In the genomic region with DNA sequence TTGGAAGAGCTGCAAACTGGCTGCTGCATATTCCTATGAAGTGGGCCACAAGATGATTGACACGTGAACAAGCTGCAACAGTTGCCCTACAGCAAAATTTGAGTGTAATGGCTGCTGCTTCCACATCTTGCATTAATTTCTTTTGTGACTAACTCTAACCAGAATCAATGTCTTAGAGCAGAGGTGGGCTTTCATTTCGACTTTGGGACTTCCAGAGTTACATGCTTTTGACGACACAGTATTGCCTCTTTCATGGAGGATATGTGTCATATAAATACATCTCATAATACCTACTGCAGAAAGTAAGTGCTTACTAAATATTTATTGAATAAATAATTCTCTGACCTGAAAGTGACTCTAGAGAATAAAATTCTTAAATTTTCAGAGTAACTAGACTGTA, we compare ENCODE assay signal across 23 cellular contexts.
"Had no signal": no experiment of that assay in that cellular context is flagged by ENCODE, and none has a peak within 500 bp of the region (broad histone marks: within the 10 kb centered on the region; RNA-seq: fewer than 3 reads in every experiment).

No MANE protein-coding gene starts in this region.

- ATAC-seq: gastrocnemius medialis, heart left ventricle had no signal

- H3K4me3 Mint-ChIP-seq: activated naive CD4-positive, alpha-beta T cell treated with anti-CD3 and anti-CD28 coated beads, Interleukin-2, amount 50 U/mL, for 24 hours; activated naive CD8-positive, alpha-beta T cell treated with anti-CD3 and anti-CD28 coated beads, Interleukin-2, amount 10 ng/mL, durations not matched to agents 7 days and 5 days; central memory CD8-positive, alpha-beta T cell; dendritic cell treated with granulocyte-macrophage colony-stimulating factor and Interleukin-4, amounts not matched to agents 40 ng/mL and 50 ng/mL, for 4 days had no signal

- H3K27ac Mint-ChIP-seq: activated naive CD4-positive, alpha-beta T cell treated with anti-CD3 and anti-CD28 coated beads, Interleukin-2, amount 50 U/mL, for 24 hours; activated naive CD8-positive, alpha-beta T cell treated with anti-CD3 and anti-CD28 coated beads, Interleukin-2, amount 10 ng/mL, durations not matched to agents 7 days and 5 days; dendritic cell treated with granulocyte-macrophage colony-stimulating factor and Interleukin-4, amounts not matched to agents 40 ng/mL and 50 ng/mL, for 4 days had no signal

- H3K4me1 Mint-ChIP-seq: activated naive CD8-positive, alpha-beta T cell treated with anti-CD3 and anti-CD28 coated beads, Interleukin-2, amount 10 ng/mL, durations not matched to agents 7 days and 5 days; central memory CD8-positive, alpha-beta T cell had no signal

- H3K27me3 Mint-ChIP-seq: activated naive CD4-positive, alpha-beta T cell treated with anti-CD3 and anti-CD28 coated beads, Interleukin-2, amount 50 U/mL, for 24 hours; activated naive CD8-positive, alpha-beta T cell treated with anti-CD3 and anti-CD28 coated beads, Interleukin-2, amount 10 ng/mL, durations not matched to agents 7 days and 5 days; dendritic cell treated with granulocyte-macrophage colony-stimulating factor and Interleukin-4, amounts not matched to agents 40 ng/mL and 50 ng/mL, for 4 days had no signal

- H3K9me3 Mint-ChIP-seq: activated naive CD4-positive, alpha-beta T cell treated with anti-CD3 and anti-CD28 coated beads, Interleukin-2, amount 50 U/mL, for 24 hours; central memory CD8-positive, alpha-beta T cell; dendritic cell treated with granulocyte-macrophage colony-stimulating factor and Interleukin-4, amounts not matched to agents 40 ng/mL and 50 ng/mL, for 4 days had no signal

- DNase-seq: activated CD4-positive, alpha-beta T cell treated with anti-CD3 and anti-CD28 coated beads for 48 hours; activated CD4-positive, alpha-beta T cell treated with anti-CD3 and anti-CD28 coated beads, Interleukin-2, amount 50 U/mL, for 1 hour; activated CD4-positive, alpha-beta T cell treated with anti-CD3 and anti-CD28 coated beads, Interleukin-2, amount 50 U/mL, for 48 hours; activated CD4-positive, CD25-positive, alpha-beta regulatory T cell; activated CD4-positive, CD25-positive, alpha-beta regulatory T cell treated with anti-CD3 and anti-CD28 coated beads, Interleukin-2, amount 50 U/mL, for 72 hours; activated CD8-positive, alpha-beta memory T cell treated with anti-CD3 and anti-CD28 coated beads, Interleukin-2, amount 50 U/mL, for 48 hours; activated gamma-delta T cell; activated naive CD4-positive, alpha-beta T cell; activated naive CD8-positive, alpha-beta T cell treated with anti-CD3 and anti-CD28 coated beads, Interleukin-2, amount 10 ng/mL, durations not matched to agents 7 days and 5 days; amniotic stem cell; anterior cingulate cortex; brain microvascular endothelial cell; dorsolateral prefrontal cortex; effector memory CD4-positive, alpha-beta T cell; erythroblast; foreskin keratinocyte; gastrocnemius medialis; glutamatergic neuron; heart left ventricle; T-helper 2 cell had no signal

- H3K36me3 Mint-ChIP-seq: activated naive CD4-positive, alpha-beta T cell treated with anti-CD3 and anti-CD28 coated beads, Interleukin-2, amount 50 U/mL, for 24 hours had no signal
